In genomic region chr12:104357431-104357952, GRCh38 we compare ENCODE assay signal across 10 cellular contexts. TPM values are rescaled to one million over a fixed set of nuclear protein-coding genes. Genes with fewer than 3 reads are reported as not detected.
DNase-seq lines count a peak whose midpoint lies in the region; ATAC-seq and TF ChIP-seq lines count a peak whose summit lies in the region.
"Had no signal": no experiment of that assay in that cellular context is flagged by ENCODE, and none has a peak within 500 bp of the region (broad histone marks: within the 10 kb centered on the region; RNA-seq: fewer than 3 reads in every experiment).

No MANE protein-coding gene starts in this region.

- intact Hi-C loops in thyroid gland (cut with DNase I) = loop anchor here (5.0 kb wide), 1 partner anchor 155 kb away; no protein-coding TSS in a partner anchor

- H3K9me3 ChIP-seq in GM23248 (ENCODE audit: low read depth) (no peaks in the 10 kb centered on the region), thyroid gland (no peaks in the 10 kb centered on the region)

- H3K79me2 ChIP-seq in GM23248 (ENCODE audit: insufficient read depth) = 0 out of 2 replicates have a peak, but pooled peaks cover 5% of the 10 kb centered on the region

- H3K4me1 ChIP-seq in GM23248 (ENCODE audit: insufficient read depth) (peaks cover 7% of the 10 kb centered on the region; the same call in 1 of the 2 replicates), thyroid gland (no peaks in the 10 kb centered on the region)

- WGBS in GM23248 (ENCODE audit: low coverage in 1 of 2, low lambda C conversion rate in 2 of 2, missing lambda C conversion rate in 2 of 2), 2 experiments = 100% methylated on average over 1 of the region's 1 CpG
- WGBS in thyroid gland, 2 donors = 95 to 100% methylated on average over 1 of the region's 1 CpG

- H3K9me2 ChIP-seq in GM23248 (ENCODE audit: insufficient read depth) = no peaks in the 10 kb centered on the region

- H3K4me2 ChIP-seq in GM23248 (ENCODE audit: unreplicated experiment) = no peak overlapping the region

- DNase-seq in AG20443 (ENCODE audit: low spot score) = peak; percentile 50
- peak; percentile 57 for DNase-seq in GM23248
- peak; percentile 88 for DNase-seq in amniotic epithelial cell (ENCODE audit: low read depth)
- DNase-seq in iris pigment epithelial cell (ENCODE audit: low read depth) = peak; percentile 85
- DNase-seq in thyroid gland = no peak
- DNase-seq: activated CD4-positive, CD25-positive, alpha-beta regulatory T cell treated with anti-CD3 and anti-CD28 coated beads, Interleukin-2, amount 50 U/mL, for 72 hours; central memory CD4-positive, alpha-beta T cell; kidney had no signal

- no peak overlapping the region for H3K9ac ChIP-seq in GM23248

- no peak overlapping the region for H2AFZ ChIP-seq in GM23248

- peaks cover 62% of the 10 kb centered on the region for H3F3A ChIP-seq in GM23248 (ENCODE audit: insufficient read depth)

- H4K20me1 ChIP-seq in GM23248 (ENCODE audit: insufficient read depth) = 0 out of 2 replicates have a peak, but pooled peaks cover 8% of the 10 kb centered on the region

- in situ Hi-C loops in GM23248 (cut with MboI) = no loop called here

- H3K27me3 ChIP-seq in GM23248 (replicated peaks; ENCODE audit: insufficient read depth) (no peaks in the 10 kb centered on the region), thyroid gland (no peaks in the 10 kb centered on the region)

- H3K4me3 ChIP-seq in GM23248 (no peak overlapping the region), thyroid gland (replicated peaks in 1 of 3) (no peak overlapping the region)

- H3K27ac ChIP-seq in GM23248 (no peak overlapping the region), thyroid gland (no peak overlapping the region)

- peaks cover 22% of the 10 kb centered on the region for H3K36me3 ChIP-seq in GM23248 (ENCODE audit: low read depth)
- H3K36me3 ChIP-seq in thyroid gland = peaks cover 3 to 10% of the 10 kb centered on the region in 2 donors

- TF ChIP-seq POLR2A in thyroid gland (IDR thresholded peaks at IDR 0.05) = no peak

- no peak for ATAC-seq in HG03139 (IDR thresholded peaks at IDR 0.05; ENCODE audit: unreplicated experiment)
- no peak for ATAC-seq in HG03460 (IDR thresholded peaks at IDR 0.05; ENCODE audit: unreplicated experiment)

- TF ChIP-seq CTCF in thyroid gland (IDR thresholded peaks at IDR 0.05) = no peak

RNA-seq across cellular contexts. Expression of gene EID3, which starts 54.0 kb away (rescaled TPM):
- total RNA-seq in GM23248 (2014; rRNA removed; shearing (Covaris generic)) = 6.9 and 9.0 TPM in 2 replicates
- polyA plus RNA-seq in GM23248 (2016; fragmentation: Nextera tagmentation; extraction: Ambion mirVana) = 5.3 and 5.7 TPM in 2 replicates
- 10 to 100 TPM in 2 of 4 donors, 1 to 10 TPM in 2; 8.0 to 22.2 (median 9.8) TPM for total RNA-seq in thyroid gland

Comparison
In these comparisons a context has a peak if more than half of its experiments do, and no peak if none do; other contexts are left out.
1. DNase-seq: peak in AG20443 (single experiment), GM23248 (single experiment), amniotic epithelial cell (single experiment) and iris pigment epithelial cell (single experiment); none in thyroid gland (0 of 2).